8 cellular contexts compared by ENCODE assay signal in genomic region chr17:2400877-2401425, GRCh38. TPM values are rescaled to one million over a fixed set of nuclear protein-coding genes. Genes with fewer than 3 reads are reported as not detected.
DNase-seq lines count a peak whose midpoint lies in the region; ATAC-seq and TF ChIP-seq lines count a peak whose summit lies in the region.

Gene MNT (minus strand): TSS chr17:2401060. CDS start chr17:2400712, 348 bp downstream.

- H3K27ac ChIP-seq in AG04450 (ENCODE audit: low read depth, low read length): peak within 1 kb of the TSS; percentile 99

- POLR2A ChIA-PET in AG04450 (lab: Yijun Ruan, JAX): interaction anchor here (0.7 to 1.8 kb wide), 8 partner anchors 9 to 111 kb away, joined by 3 to 26 read pairs (median 4); partner anchors contain the start of genes METTL16, SMG6, SRR and TSR1

- DNase-seq in AG04450 (ENCODE audit: low read depth, low spot score) (peak; percentile 83), NCI-H345 treated with DMSO at 0.1 percent for 48 hours (lab: John Stamatoyannopoulos, UW; ENCODE audit: unreplicated experiment) (peak; percentile 84), kidney epithelial cell (ENCODE audit: low read depth) (no peak)
- peak; percentile 85 for DNase-seq in activated CD4-positive, CD25-positive, alpha-beta regulatory T cell treated with anti-CD3 and anti-CD28 coated beads, Interleukin-2, amount 50 U/mL, for 16 hours (ENCODE audit: low read depth, low spot score)
- DNase-seq in central memory CD8-positive, alpha-beta T cell (ENCODE audit: low spot score in 2 of 2): peak; percentile 83 to 94
- DNase-seq in stimulated activated CD4-positive, alpha-beta T cell treated with anti-CD3 and anti-CD28 coated beads, Interleukin-15, amount 100 ng/mL, for 1 hour (ENCODE audit: low read depth in 1 of 2, low spot score in 1 of 2): peak; percentile 91 to 92

- H3K27ac Mint-ChIP-seq in central memory CD8-positive, alpha-beta T cell (ENCODE audit: low read depth): peak within 1 kb of the TSS; percentile 97

- H3K36me3 Mint-ChIP-seq in central memory CD8-positive, alpha-beta T cell (ENCODE audit: insufficient read depth): peaks cover 32% of the 10 kb centered on the region

- H3K4me3 ChIP-seq in AG04450 (ENCODE audit: low read depth, low read length) (peak within 1 kb of the TSS; percentile 97), kidney epithelial cell (ENCODE audit: low read depth, low read length) (peak within 1 kb of the TSS; percentile 87)

- TF ChIP-seq POLR2A in GM18951 (IDR thresholded peaks at IDR 0.05; ENCODE audit: extremely low read depth, insufficient read depth, insufficient read length): peak; percentile 56

- CTCF ChIA-PET in AG04450 (lab: Charles Lee): interaction anchor here (2.8 kb wide), 1 partner anchor 15 kb away, joined by 19 read pairs; no protein-coding TSS in a partner anchor

- peak; percentile 38 for ATAC-seq in HG03159 (IDR thresholded peaks at IDR 0.05; ENCODE audit: unreplicated experiment)
- peak; percentile 50 for ATAC-seq in central memory CD8-positive, alpha-beta T cell (replicated peaks; ENCODE audit: extremely low read depth, poor library complexity, severe bottlenecking)

- H3K27me3 ChIP-seq in AG04450 (ENCODE audit: control insufficient read depth, insufficient read depth, low read length) (no peaks in the 10 kb centered on the region), kidney epithelial cell (ENCODE audit: control insufficient read depth, insufficient read depth, low read length) (no peaks in the 10 kb centered on the region)

- H3K9me3 Mint-ChIP-seq in central memory CD8-positive, alpha-beta T cell: no peaks in the 10 kb centered on the region

- H3K4me1 Mint-ChIP-seq in central memory CD8-positive, alpha-beta T cell: peaks cover 49% of the 10 kb centered on the region

- TF ChIP-seq CTCF in AG04450 (IDR thresholded peaks at IDR 0.05; ENCODE audit: low read depth, low read length): no peak
- no peak for TF ChIP-seq CTCF in kidney epithelial cell (IDR thresholded peaks at IDR 0.05; ENCODE audit: insufficient read depth, low read length, poor library complexity, severe bottlenecking)

- H3K9me3 ChIP-seq in AG04450 (ENCODE audit: control insufficient read depth, insufficient read depth, low read length): peaks cover 3% of the 10 kb centered on the region; the same call in 1 of the 2 replicates

- no peaks in the 10 kb centered on the region for H3K27me3 Mint-ChIP-seq in central memory CD8-positive, alpha-beta T cell

- peak within 1 kb of the TSS; percentile 99 for H3K4me3 Mint-ChIP-seq in central memory CD8-positive, alpha-beta T cell

- H3K36me3 ChIP-seq in kidney epithelial cell (ENCODE audit: control insufficient read depth, insufficient read depth, low read length): no peaks in the 10 kb centered on the region

- in situ Hi-C loops in GM18951 (cut with MboI; ENCODE audit: low sequenced_read_pairs, unreplicated experiment): no loop called here

RNA-seq across cellular contexts. Expression of gene MNT, which starts in this region (rescaled TPM):
- polyA plus RNA-seq in AG04450 (2011; rRNA removed): 2.2 and 2.8 TPM in 2 replicates
- polyA minus RNA-seq in AG04450 (2011; rRNA and poly(A)+ RNA removed): 3.5 and 3.7 TPM in 2 replicates
- 8.7 and 15.1 TPM in 2 replicates for total RNA-seq in kidney epithelial cell
